ENCODE assay signal across 1 cellular context in the genomic region with DNA sequence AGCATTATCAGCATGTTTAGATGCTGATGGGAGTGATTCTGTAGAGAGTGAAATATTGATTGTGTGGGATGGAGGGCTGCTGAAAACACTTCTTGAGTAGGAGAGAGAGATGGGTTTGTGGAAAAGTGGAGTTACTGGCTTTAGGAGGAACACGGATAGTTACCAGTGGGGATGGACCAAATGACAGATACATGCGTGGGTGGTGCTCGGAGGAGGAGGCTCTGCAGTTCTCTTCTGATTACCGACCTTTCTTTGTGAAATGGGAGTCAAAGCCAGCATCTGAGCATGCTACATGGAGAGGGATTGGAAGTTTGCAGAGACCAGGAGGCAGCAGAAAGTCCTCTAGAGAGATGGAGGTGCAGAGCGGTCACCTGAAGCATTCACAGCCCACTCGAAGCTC.
TF ChIP-seq lines count a peak whose summit lies in the region.

No MANE protein-coding gene starts in this region.

TF ChIP-seq in WTC11, 78 proteins besides CTCF, POLR2A, EP300 and RAD21 (continued from another document):
- TF ChIP-seq ZNF532 (CRISPR knock-in tag; IDR thresholded peaks at IDR 0.05; ENCODE audit: borderline replicate concordance), result no peak
- TF ChIP-seq, protein P1, sequence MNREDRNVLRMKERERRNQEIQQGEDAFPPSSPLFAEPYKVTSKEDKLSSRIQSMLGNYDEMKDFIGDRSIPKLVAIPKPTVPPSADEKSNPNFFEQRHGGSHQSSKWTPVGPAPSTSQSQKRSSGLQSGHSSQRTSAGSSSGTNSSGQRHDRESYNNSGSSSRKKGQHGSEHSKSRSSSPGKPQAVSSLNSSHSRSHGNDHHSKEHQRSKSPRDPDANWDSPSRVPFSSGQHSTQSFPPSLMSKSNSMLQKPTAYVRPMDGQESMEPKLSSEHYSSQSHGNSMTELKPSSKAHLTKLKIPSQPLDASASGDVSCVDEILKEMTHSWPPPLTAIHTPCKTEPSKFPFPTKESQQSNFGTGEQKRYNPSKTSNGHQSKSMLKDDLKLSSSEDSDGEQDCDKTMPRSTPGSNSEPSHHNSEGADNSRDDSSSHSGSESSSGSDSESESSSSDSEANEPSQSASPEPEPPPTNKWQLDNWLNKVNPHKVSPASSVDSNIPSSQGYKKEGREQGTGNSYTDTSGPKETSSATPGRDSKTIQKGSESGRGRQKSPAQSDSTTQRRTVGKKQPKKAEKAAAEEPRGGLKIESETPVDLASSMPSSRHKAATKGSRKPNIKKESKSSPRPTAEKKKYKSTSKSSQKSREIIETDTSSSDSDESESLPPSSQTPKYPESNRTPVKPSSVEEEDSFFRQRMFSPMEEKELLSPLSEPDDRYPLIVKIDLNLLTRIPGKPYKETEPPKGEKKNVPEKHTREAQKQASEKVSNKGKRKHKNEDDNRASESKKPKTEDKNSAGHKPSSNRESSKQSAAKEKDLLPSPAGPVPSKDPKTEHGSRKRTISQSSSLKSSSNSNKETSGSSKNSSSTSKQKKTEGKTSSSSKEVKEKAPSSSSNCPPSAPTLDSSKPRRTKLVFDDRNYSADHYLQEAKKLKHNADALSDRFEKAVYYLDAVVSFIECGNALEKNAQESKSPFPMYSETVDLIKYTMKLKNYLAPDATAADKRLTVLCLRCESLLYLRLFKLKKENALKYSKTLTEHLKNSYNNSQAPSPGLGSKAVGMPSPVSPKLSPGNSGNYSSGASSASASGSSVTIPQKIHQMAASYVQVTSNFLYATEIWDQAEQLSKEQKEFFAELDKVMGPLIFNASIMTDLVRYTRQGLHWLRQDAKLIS (CRISPR knock-in tag; IDR thresholded peaks at IDR 0.05; ENCODE audit: borderline replicate concordance), result no peak
- TF ChIP-seq ARID4B (CRISPR knock-in tag; IDR thresholded peaks at IDR 0.05; ENCODE audit: borderline replicate concordance), result no peak
- TF ChIP-seq ZBTB43 (CRISPR knock-in tag; IDR thresholded peaks at IDR 0.05), result no peak
- no peak for TF ChIP-seq ATF1 (CRISPR knock-in tag; IDR thresholded peaks at IDR 0.05)
- TF ChIP-seq RORB (CRISPR knock-in tag; IDR thresholded peaks at IDR 0.05), result no peak
